In the genomic region with DNA sequence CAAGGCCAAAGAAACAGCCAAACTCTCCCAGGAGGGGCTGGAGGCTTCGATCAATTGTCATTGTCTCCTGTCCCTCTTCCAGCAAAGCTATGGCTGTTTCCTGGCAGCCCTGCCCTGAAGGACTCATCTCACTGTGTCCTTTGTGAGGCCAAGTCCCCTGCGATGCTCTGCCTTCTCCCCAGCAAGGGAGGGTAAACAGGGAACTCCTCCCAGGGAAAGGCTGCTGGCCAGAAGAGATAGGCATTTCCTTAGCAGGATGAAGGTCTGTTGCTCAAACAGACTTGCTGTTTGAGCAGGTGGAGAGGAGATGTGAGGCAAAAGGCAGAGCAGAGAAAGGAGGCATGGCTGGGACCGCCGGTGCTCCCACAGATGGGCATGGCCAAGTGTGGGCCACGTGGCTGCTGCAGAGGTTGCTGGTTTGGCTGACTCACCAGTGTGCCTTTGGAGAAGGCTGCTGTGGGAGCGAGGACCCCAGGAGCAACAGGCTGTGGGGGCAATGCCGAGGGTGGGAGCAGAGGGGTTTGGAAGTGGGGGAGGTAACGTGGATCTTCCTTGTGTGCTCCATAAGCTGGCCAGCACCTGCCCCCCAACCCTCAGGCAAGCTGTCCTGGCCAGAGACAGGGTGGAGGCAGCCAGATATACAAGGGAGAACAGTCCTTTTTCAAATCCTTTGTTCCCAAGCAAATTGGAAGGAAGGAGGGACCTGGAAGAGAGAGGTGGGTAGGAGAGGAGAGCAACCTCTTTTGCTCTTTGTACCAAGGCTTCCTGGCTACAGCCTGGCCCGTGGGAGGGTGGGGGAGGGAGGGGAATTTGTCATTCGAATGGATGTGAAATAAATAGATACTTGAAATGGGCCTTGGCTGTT, we compare ENCODE assay signal across 23 cellular contexts.
DNase-seq lines count a peak whose midpoint lies in the region; ATAC-seq lines count a peak whose summit lies in the region.
"Had no signal": no experiment of that assay in that cellular context is flagged by ENCODE, and none has a peak within 500 bp of the region (broad histone marks: within the 10 kb centered on the region; RNA-seq: fewer than 3 reads in every experiment).

No MANE protein-coding gene starts in this region.

- peak overlapping the region; percentile 16 for H2AFZ ChIP-seq in neuron (ENCODE audit: low read depth, low read length)

- H3K9me3 Mint-ChIP-seq in effector memory CD8-positive, alpha-beta T cell: no peaks in the 10 kb centered on the region
- H3K9me3 Mint-ChIP-seq: nephron had no signal

- no peak overlapping the region for H3K4me3 ChIP-seq in neuron (ENCODE audit: low read length)
- H3K4me3 ChIP-seq: colonic mucosa, esophagus squamous epithelium, gastroesophageal sphincter, left ventricle myocardium inferior, prostate gland had no signal

- no peak for ATAC-seq in effector memory CD8-positive, alpha-beta T cell (replicated peaks)
- ATAC-seq in GM21619 (IDR thresholded peaks at IDR 0.05; ENCODE audit: unreplicated experiment) (no peak), GM21717 (IDR thresholded peaks at IDR 0.05; ENCODE audit: unreplicated experiment) (no peak)
- ATAC-seq: gastroesophageal sphincter had no signal

- no peak overlapping the region for H3K4me3 Mint-ChIP-seq in effector memory CD8-positive, alpha-beta T cell
- H3K4me3 Mint-ChIP-seq: nephron had no signal

- peaks cover 16% of the 10 kb centered on the region for H3K4me1 ChIP-seq in neuron (ENCODE audit: insufficient read depth, low read length)
- H3K4me1 ChIP-seq: colonic mucosa, prostate gland had no signal

- peaks cover 38 to 62% of the 10 kb centered on the region in 2 donors for H3K27me3 Mint-ChIP-seq in effector memory CD8-positive, alpha-beta T cell

- no peaks in the 10 kb centered on the region for H3K9me3 ChIP-seq in neuron (ENCODE audit: low read length)
- H3K9me3 ChIP-seq: colonic mucosa, esophagus squamous epithelium, gastroesophageal sphincter, left ventricle myocardium inferior, prostate gland had no signal

- no peaks in the 10 kb centered on the region for H3K27me3 ChIP-seq in neuron (ENCODE audit: insufficient read depth, low read length)
- H3K27me3 ChIP-seq: brain microvascular endothelial cell, colonic mucosa, esophagus squamous epithelium, gastroesophageal sphincter had no signal

- H3K36me3 Mint-ChIP-seq in effector memory CD8-positive, alpha-beta T cell (ENCODE audit: insufficient read depth): no peaks in the 10 kb centered on the region

- H3K36me3 ChIP-seq in neuron (ENCODE audit: insufficient read depth, low read length): no peaks in the 10 kb centered on the region
- H3K36me3 ChIP-seq: brain microvascular endothelial cell, colonic mucosa, esophagus squamous epithelium, gastroesophageal sphincter, left ventricle myocardium inferior, prostate gland had no signal

- H3K4me1 Mint-ChIP-seq in effector memory CD8-positive, alpha-beta T cell (ENCODE audit: low read depth in 2 of 2): no peaks in the 10 kb centered on the region
- H3K4me1 Mint-ChIP-seq: nephron had no signal

- peak overlapping the region; percentile 45 to 77 for H3K27ac Mint-ChIP-seq in effector memory CD8-positive, alpha-beta T cell
- H3K27ac Mint-ChIP-seq: nephron had no signal

- DNase-seq in Daoy (ENCODE audit: low read depth) (peak; percentile 26), HT1080 (ENCODE audit: low read depth) (peak; percentile 10), SIG-M5 treated with dmso at 0.1 percent for 504 hours (lab: John Stamatoyannopoulos, UW; ENCODE audit: unreplicated experiment) (no peak), HCEC 1CT (no peak)
- no peak for DNase-seq in effector memory CD8-positive, alpha-beta T cell
- DNase-seq: activated gamma-delta T cell; activated T-cell treated with anti-CD3 and anti-CD28 coated beads, Interleukin-2, amount 50 U/mL, for 1 hour; brain microvascular endothelial cell; Calu3; colonic mucosa; esophagus squamous epithelium; hypothalamus; left ventricle myocardium inferior; MV-4-11; NCI-H1694; Right ventricle myocardium superior; trophoblast cell had no signal

Comparison
In these comparisons a context has a peak if more than half of its experiments do, and no peak if none do; other contexts are left out.
1. DNase-seq: peak in Daoy (single experiment) and HT1080 (single experiment); none in effector memory CD8-positive, alpha-beta T cell (0 of 3), SIG-M5 treated with dmso at 0.1 percent for 504 hours (single experiment) and HCEC 1CT (single experiment).